Comparison of ENCODE assay signal across 9 cellular contexts in the genomic region with DNA sequence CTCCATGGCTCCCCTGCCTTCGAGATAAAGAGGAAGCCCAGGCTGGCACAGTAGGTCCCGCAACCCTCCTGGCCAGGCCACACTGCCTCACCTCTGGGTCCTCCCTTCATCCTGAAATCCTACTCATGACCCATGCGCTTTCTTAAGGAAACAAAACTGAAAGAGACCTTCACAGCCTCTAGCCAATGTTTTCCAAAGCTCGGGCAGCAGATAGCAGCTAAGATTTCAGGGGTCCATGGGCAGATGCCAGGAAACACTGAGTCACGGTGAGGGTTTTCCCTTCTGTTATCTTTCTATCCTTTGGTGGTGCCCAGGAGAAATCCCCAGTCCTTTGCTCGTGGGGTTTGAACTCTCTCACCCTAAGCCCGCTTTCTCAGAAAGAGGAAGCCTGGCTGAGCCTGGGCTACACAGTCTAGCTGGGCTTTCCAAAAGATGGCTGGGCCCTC. TPM values are rescaled to one million over a fixed set of nuclear protein-coding genes. Genes with fewer than 3 reads are reported as not detected.
A peak's percentile ranks its signal among the peaks of the same experiment; 100 is the strongest.
DNase-seq lines count a peak whose midpoint lies in the region; ATAC-seq and TF ChIP-seq lines count a peak whose summit lies in the region.
"Had no signal": no experiment of that assay in that cellular context is flagged by ENCODE, and none has a peak within 500 bp of the region (broad histone marks: within the 10 kb centered on the region; RNA-seq: fewer than 3 reads in every experiment).

No MANE protein-coding gene starts in this region.

- H3K27me3 Mint-ChIP-seq in activated CD4-positive, alpha-beta T cell treated with anti-CD3 and anti-CD28 coated beads for 36 hours, result no peaks in the 10 kb centered on the region
- H3K27me3 Mint-ChIP-seq in Caco-2 (ENCODE audit: insufficient read depth, unreplicated experiment), result no peaks in the 10 kb centered on the region

- TF ChIP-seq CTCF in cardiac fibroblast (IDR thresholded peaks at IDR 0.05; ENCODE audit: low read depth, low read length) (no peak), Caco-2 (IDR thresholded peaks at IDR 0.05; ENCODE audit: insufficient read depth in 1 of 2, low read depth in 1 of 2, low read length in 1 of 2, severe bottlenecking in 1 of 2, unreplicated experiment in 1 of 2) (no peak)

- peaks cover 3% of the 10 kb centered on the region; the same call in 1 of the 2 replicates for H3K4me1 ChIP-seq in Karpas-422 (ENCODE audit: low read length)
- H3K4me1 ChIP-seq in Caco-2, result peaks cover 9% of the 10 kb centered on the region

- POLR2A ChIA-PET in activated CD4-positive, alpha-beta T cell treated with anti-CD3 and anti-CD28 coated beads for 36 hours (lab: Charles Lee), result no interaction called here
- POLR2A ChIA-PET in Caco-2 (lab: Charles Lee), result no interaction called here

- DNase-seq in activated CD4-positive, alpha-beta T cell treated with anti-CD3 and anti-CD28 coated beads for 36 hours, result peak; percentile 50
- DNase-seq in activated CD4-positive, alpha-beta T cell treated with anti-CD3 and anti-CD28 coated beads, Interleukin-2, amount 50 U/mL, for 4 hours, result no peak
- no peak for DNase-seq in Karpas-422
- DNase-seq in cardiac fibroblast (ENCODE audit: low read depth in 2 of 2), result peak; percentile 29 to 82
- peak; percentile 24 to 40 for DNase-seq in stimulated activated CD8-positive, alpha-beta memory T cell treated with anti-CD3 and anti-CD28 coated beads, Interleukin-15, amount 100 ng/mL, for 48 hours (ENCODE audit: low read depth in 2 of 2)
- no peak for DNase-seq in glomerular visceral epithelial cell (ENCODE audit: extremely low spot score)
- DNase-seq in anterior cingulate cortex (lab: John Stamatoyannopoulos, UW), result no peak
- DNase-seq in Caco-2, result no peak
- DNase-seq: activated CD4-positive, alpha-beta T cell treated with anti-CD3 and anti-CD28 coated beads for 1 hour had no signal

- CTCF ChIA-PET in activated CD4-positive, alpha-beta T cell treated with anti-CD3 and anti-CD28 coated beads for 36 hours (lab: Charles Lee), result no interaction called here
- CTCF ChIA-PET in Caco-2 (lab: Charles Lee), result no interaction called here

- no peaks in the 10 kb centered on the region for H3K9me3 Mint-ChIP-seq in activated CD4-positive, alpha-beta T cell treated with anti-CD3 and anti-CD28 coated beads for 36 hours (ENCODE audit: low read depth)
- no peaks in the 10 kb centered on the region for H3K9me3 Mint-ChIP-seq in Caco-2 (ENCODE audit: unreplicated experiment)

- H3K27ac Mint-ChIP-seq in activated CD4-positive, alpha-beta T cell treated with anti-CD3 and anti-CD28 coated beads for 36 hours, result peak overlapping the region; percentile 39
- no peak overlapping the region for H3K27ac Mint-ChIP-seq in Caco-2 (ENCODE audit: unreplicated experiment)

- no peaks in the 10 kb centered on the region for H3K27me3 ChIP-seq in Karpas-422 (ENCODE audit: low read length)
- H3K27me3 ChIP-seq in Caco-2 (replicated peaks; ENCODE audit: control insufficient read depth, insufficient read depth, low read length), result no peaks in the 10 kb centered on the region

- no peaks in the 10 kb centered on the region for H3K9me2 ChIP-seq in Karpas-422 (replicated peaks; ENCODE audit: insufficient read depth, low read length)

- ATAC-seq in activated CD4-positive, alpha-beta T cell treated with anti-CD3 and anti-CD28 coated beads for 36 hours, result peak; percentile 60

- H3K4me1 Mint-ChIP-seq in activated CD4-positive, alpha-beta T cell treated with anti-CD3 and anti-CD28 coated beads for 36 hours, result peaks cover 10% of the 10 kb centered on the region
- no peaks in the 10 kb centered on the region for H3K4me1 Mint-ChIP-seq in Caco-2 (ENCODE audit: low read depth, unreplicated experiment)

- H2AFZ ChIP-seq in Karpas-422 (ENCODE audit: low read length), result peak overlapping the region; percentile 76; the same call in 1 of the 2 replicates

- intact Hi-C loops in activated CD4-positive, alpha-beta T cell treated with anti-CD3 and anti-CD28 coated beads for 36 hours (cut with DNase I, micrococcal nuclease), result no loop called here
- intact Hi-C loops in Caco-2 (cut with micrococcal nuclease; ENCODE audit: unreplicated experiment), result no loop called here

- no peaks in the 10 kb centered on the region for H3K36me3 Mint-ChIP-seq in activated CD4-positive, alpha-beta T cell treated with anti-CD3 and anti-CD28 coated beads for 36 hours (ENCODE audit: low read depth)
- no peaks in the 10 kb centered on the region for H3K36me3 Mint-ChIP-seq in Caco-2 (ENCODE audit: insufficient read depth, unreplicated experiment)

- peak overlapping the region; percentile 32 for H3K4me2 ChIP-seq in Karpas-422 (ENCODE audit: low read depth, low read length, poor library complexity, severe bottlenecking)

- H3K4me3 Mint-ChIP-seq in activated CD4-positive, alpha-beta T cell treated with anti-CD3 and anti-CD28 coated beads for 36 hours, result no peak overlapping the region
- H3K4me3 Mint-ChIP-seq in Caco-2 (ENCODE audit: unreplicated experiment), result no peak overlapping the region

- H3K4me3 ChIP-seq in Karpas-422 (ENCODE audit: low read length) (no peak overlapping the region), cardiac fibroblast (replicated peaks in 1 of 2; ENCODE audit: low read depth in 2 of 2, low read length in 2 of 2) (no peak overlapping the region), Caco-2 (ENCODE audit: low read depth, low read length) (no peak overlapping the region)

- H4K20me1 ChIP-seq in Karpas-422 (ENCODE audit: insufficient read depth, low read depth, low read length), result no peaks in the 10 kb centered on the region

- H3K27ac ChIP-seq in Karpas-422 (ENCODE audit: low read length), result no peak overlapping the region

- H3K36me3 ChIP-seq in Karpas-422 (ENCODE audit: insufficient read depth, low read length) (no peaks in the 10 kb centered on the region), Caco-2 (ENCODE audit: control insufficient read depth, insufficient read depth, low read length) (no peaks in the 10 kb centered on the region)

- no peaks in the 10 kb centered on the region for H3K79me2 ChIP-seq in Karpas-422 (ENCODE audit: low read length)

- no TSS peak for BruUV-seq in Caco-2 (replicated peaks; lab: Mats Ljungman, UMichigan)

- H3K9ac ChIP-seq in Karpas-422 (ENCODE audit: low read length), result no peak overlapping the region

- H3K9me3 ChIP-seq in Karpas-422 (ENCODE audit: low read length) (no peaks in the 10 kb centered on the region), Caco-2 (no peaks in the 10 kb centered on the region)

RNA-seq across cellular contexts. Expression of gene TTC39A, which starts 26.6 kb away (rescaled TPM):
- under 1 TPM in 1 of 2 experiments, not detected in 1; 0.11 TPM for total RNA-seq in activated CD4-positive, alpha-beta T cell treated with anti-CD3 and anti-CD28 coated beads for 36 hours
- total RNA-seq in Karpas-422 (2014; rRNA removed; shearing (Covaris generic); ENCODE audit: low replicate concordance), result not detected in 2 replicates
- 21.0 and 24.4 TPM in 2 replicates for total RNA-seq in Caco-2 (2022)

Comparison
In these comparisons a context has a peak if more than half of its experiments do, and no peak if none do; other contexts are left out.
1. DNase-seq: peak in activated CD4-positive, alpha-beta T cell treated with anti-CD3 and anti-CD28 coated beads for 36 hours (single experiment), cardiac fibroblast (2 of 2) and stimulated activated CD8-positive, alpha-beta memory T cell treated with anti-CD3 and anti-CD28 coated beads, Interleukin-15, amount 100 ng/mL, for 48 hours (2 of 2); none in activated CD4-positive, alpha-beta T cell treated with anti-CD3 and anti-CD28 coated beads, Interleukin-2, amount 50 U/mL, for 4 hours (0 of 2), Karpas-422 (single experiment), glomerular visceral epithelial cell (single experiment), anterior cingulate cortex (0 of 58) and Caco-2 (0 of 2).
2. RNA of gene TTC39A, which starts 26.6 kb away (total RNA-seq): 21.0 to 24.4 TPM in Caco-2; 0.11 TPM in activated CD4-positive, alpha-beta T cell treated with anti-CD3 and anti-CD28 coated beads for 36 hours and not detected in Karpas-422; every median in the first group is over 10 times any median in the second.